Comparison of ENCODE assay signal across 8 cellular contexts in the genomic region with DNA sequence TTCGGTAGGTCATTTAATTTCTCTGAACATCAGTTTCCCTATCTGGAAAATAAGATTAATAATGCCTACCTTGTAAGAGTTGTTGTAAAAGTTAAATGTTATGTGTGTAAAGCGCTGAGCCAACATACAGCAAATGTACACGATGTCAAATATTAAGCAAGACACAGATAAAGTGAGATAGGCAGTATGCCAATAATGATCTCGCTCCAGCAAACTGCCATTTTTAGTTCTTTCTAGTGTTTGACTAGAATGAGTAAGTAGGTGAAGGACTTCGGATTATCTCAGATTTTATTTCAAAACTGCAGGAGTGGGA. TPM values are rescaled to one million over a fixed set of nuclear protein-coding genes. Genes with fewer than 3 reads are reported as not detected.
DNase-seq lines count a peak whose midpoint lies in the region; ATAC-seq, FAIRE-seq and TF ChIP-seq lines count a peak whose summit lies in the region.

No MANE protein-coding gene starts in this region.

- no peaks in the 10 kb centered on the region for H3K36me3 ChIP-seq in testis (ENCODE audit: low read depth, missing control alignments)

- H3K4me3 ChIP-seq in testis, result peak overlapping the region; percentile 76

- H3K27ac ChIP-seq in testis, result peak overlapping the region; percentile 82 to 92

- H3K36me3 Mint-ChIP-seq in activated T-helper 1 cell treated with anti-CD3 and anti-CD28 coated beads, Interleukin-12 subunit alpha, Interleukin-12 subunit beta, Interleukin-2, Interleukin-4 antibody, amounts not matched to agents 30 ng/mL and 10 ng/mL and 1 ng/mL, durations not matched to agents 14 hours and 24 hours and 36 hours (ENCODE audit: low read depth), result peaks cover 12% of the 10 kb centered on the region

- peak overlapping the region; percentile 95 for H3K4me3 Mint-ChIP-seq in activated T-helper 1 cell treated with anti-CD3 and anti-CD28 coated beads, Interleukin-12 subunit alpha, Interleukin-12 subunit beta, Interleukin-2, Interleukin-4 antibody, amounts not matched to agents 30 ng/mL and 10 ng/mL and 1 ng/mL, durations not matched to agents 14 hours and 24 hours and 36 hours

- no peak for TF ChIP-seq POLR2A in testis (IDR thresholded peaks at IDR 0.05)

- WGBS in testis, 2 donors, result 12 to 14% methylated on average over 5 of the region's 5 CpGs

- no peak for DNase-seq in activated T-helper 1 cell treated with anti-CD3 and anti-CD28 coated beads, Interleukin-12 subunit alpha, Interleukin-12 subunit beta, Interleukin-2, Interleukin-4 antibody, amounts not matched to agents 30 ng/mL and 10 ng/mL and 1 ng/mL, durations not matched to agents 14 hours and 24 hours and 36 hours (ENCODE audit: low spot score)
- DNase-seq in testis, result no peak
- no peak for DNase-seq in DMS153 (lab: John Stamatoyannopoulos, UW)
- DNase-seq in NCI-H774 (lab: John Stamatoyannopoulos, UW), result no peak
- DNase-seq in stimulated activated CD8-positive, alpha-beta memory T cell treated with anti-CD3 and anti-CD28 coated beads, Interleukin-4, amount 100 ng/mL, for 48 hours, result no peak

- intact Hi-C loops in activated T-helper 1 cell treated with anti-CD3 and anti-CD28 coated beads, Interleukin-12 subunit alpha, Interleukin-12 subunit beta, Interleukin-2, Interleukin-4 antibody, amounts not matched to agents 30 ng/mL and 10 ng/mL and 1 ng/mL, durations not matched to agents 14 hours and 24 hours and 36 hours (cut with micrococcal nuclease), result loop anchor here (1.0 kb wide), 2 partner anchors 20 to 72 kb away; no protein-coding TSS in a partner anchor
- intact Hi-C loops in testis (cut with DNase I; ENCODE audit: low total_unique reads), result no loop called here

- no peaks in the 10 kb centered on the region for H3K9me3 Mint-ChIP-seq in activated T-helper 1 cell treated with anti-CD3 and anti-CD28 coated beads, Interleukin-12 subunit alpha, Interleukin-12 subunit beta, Interleukin-2, Interleukin-4 antibody, amounts not matched to agents 30 ng/mL and 10 ng/mL and 1 ng/mL, durations not matched to agents 14 hours and 24 hours and 36 hours

- TF ChIP-seq CTCF in testis (IDR thresholded peaks at IDR 0.05), result no peak

- H3K27me3 ChIP-seq in testis, result no peaks in the 10 kb centered on the region

- no peaks in the 10 kb centered on the region for H3K27me3 Mint-ChIP-seq in activated T-helper 1 cell treated with anti-CD3 and anti-CD28 coated beads, Interleukin-12 subunit alpha, Interleukin-12 subunit beta, Interleukin-2, Interleukin-4 antibody, amounts not matched to agents 30 ng/mL and 10 ng/mL and 1 ng/mL, durations not matched to agents 14 hours and 24 hours and 36 hours (ENCODE audit: insufficient read depth)

- peak; percentile 23 for ATAC-seq in GM18511 (IDR thresholded peaks at IDR 0.05; ENCODE audit: unreplicated experiment)
- peak; percentile 3 for ATAC-seq in HG02840 (IDR thresholded peaks at IDR 0.05; ENCODE audit: low FRiP score, unreplicated experiment)

- peak; percentile 9 for FAIRE-seq in islet of Langerhans (lab: Jason Lieb, UNC)

- H3K4me1 Mint-ChIP-seq in activated T-helper 1 cell treated with anti-CD3 and anti-CD28 coated beads, Interleukin-12 subunit alpha, Interleukin-12 subunit beta, Interleukin-2, Interleukin-4 antibody, amounts not matched to agents 30 ng/mL and 10 ng/mL and 1 ng/mL, durations not matched to agents 14 hours and 24 hours and 36 hours (ENCODE audit: low read depth), result peaks cover 25% of the 10 kb centered on the region

- H3K27ac Mint-ChIP-seq in activated T-helper 1 cell treated with anti-CD3 and anti-CD28 coated beads, Interleukin-12 subunit alpha, Interleukin-12 subunit beta, Interleukin-2, Interleukin-4 antibody, amounts not matched to agents 30 ng/mL and 10 ng/mL and 1 ng/mL, durations not matched to agents 14 hours and 24 hours and 36 hours, result peak overlapping the region; percentile 98

- no peaks in the 10 kb centered on the region for H3K9me3 ChIP-seq in testis

- H3K4me1 ChIP-seq in testis, result peaks cover 12% of the 10 kb centered on the region

RNA-seq across cellular contexts. Expression of gene DHRS7, which starts 0.8 kb away (rescaled TPM):
- total RNA-seq in activated T-helper 1 cell treated with anti-CD3 and anti-CD28 coated beads, Interleukin-12 subunit alpha, Interleukin-12 subunit beta, Interleukin-2, Interleukin-4 antibody, amounts not matched to agents 30 ng/mL and 10 ng/mL and 1 ng/mL, durations not matched to agents 14 hours and 24 hours and 36 hours, result 43.6 and 47.2 TPM in 2 replicates
- 10 to 100 TPM; 14.6 to 20.9 TPM for total RNA-seq in testis
- 22.9 TPM for polyA plus RNA-seq in testis (ENCODE audit: insufficient read depth, low read depth, low replicate concordance)
